In the genomic region with DNA sequence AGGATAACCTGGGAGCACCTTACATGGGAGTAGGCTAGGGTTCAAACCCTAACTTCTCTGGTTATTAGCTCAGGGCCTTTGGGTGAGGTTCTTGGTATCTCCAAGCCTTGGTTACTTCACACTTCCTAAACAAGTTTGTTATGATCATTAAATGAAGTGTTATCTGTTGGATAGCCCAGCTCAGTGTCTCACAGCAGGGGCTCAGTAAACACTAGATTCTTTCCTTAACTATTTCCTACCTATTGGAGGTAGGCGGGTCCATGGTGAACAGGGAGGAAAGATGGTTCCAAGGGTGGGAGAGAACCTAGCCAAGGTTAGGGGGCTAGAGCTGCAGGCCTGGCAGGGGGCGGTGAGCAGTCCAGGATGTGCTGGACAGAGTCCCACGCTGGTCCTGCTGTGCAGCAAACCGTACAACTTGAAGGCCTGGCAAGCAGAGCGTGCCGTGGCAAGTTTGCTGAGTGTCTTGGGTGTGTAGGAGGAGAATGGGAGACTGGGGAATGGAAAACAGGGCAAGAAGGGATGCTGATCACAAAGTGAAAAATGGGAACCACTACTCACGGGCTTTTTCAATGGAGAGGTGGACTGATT, we compare ENCODE assay signal across 1 cellular context.
TF ChIP-seq lines count a peak whose summit lies in the region.

No MANE protein-coding gene starts in this region.

TF ChIP-seq in Ishikawa, 13 proteins besides CTCF, POLR2A, EP300 and RAD21 (continued from another document):
- TF ChIP-seq, protein P1, sequence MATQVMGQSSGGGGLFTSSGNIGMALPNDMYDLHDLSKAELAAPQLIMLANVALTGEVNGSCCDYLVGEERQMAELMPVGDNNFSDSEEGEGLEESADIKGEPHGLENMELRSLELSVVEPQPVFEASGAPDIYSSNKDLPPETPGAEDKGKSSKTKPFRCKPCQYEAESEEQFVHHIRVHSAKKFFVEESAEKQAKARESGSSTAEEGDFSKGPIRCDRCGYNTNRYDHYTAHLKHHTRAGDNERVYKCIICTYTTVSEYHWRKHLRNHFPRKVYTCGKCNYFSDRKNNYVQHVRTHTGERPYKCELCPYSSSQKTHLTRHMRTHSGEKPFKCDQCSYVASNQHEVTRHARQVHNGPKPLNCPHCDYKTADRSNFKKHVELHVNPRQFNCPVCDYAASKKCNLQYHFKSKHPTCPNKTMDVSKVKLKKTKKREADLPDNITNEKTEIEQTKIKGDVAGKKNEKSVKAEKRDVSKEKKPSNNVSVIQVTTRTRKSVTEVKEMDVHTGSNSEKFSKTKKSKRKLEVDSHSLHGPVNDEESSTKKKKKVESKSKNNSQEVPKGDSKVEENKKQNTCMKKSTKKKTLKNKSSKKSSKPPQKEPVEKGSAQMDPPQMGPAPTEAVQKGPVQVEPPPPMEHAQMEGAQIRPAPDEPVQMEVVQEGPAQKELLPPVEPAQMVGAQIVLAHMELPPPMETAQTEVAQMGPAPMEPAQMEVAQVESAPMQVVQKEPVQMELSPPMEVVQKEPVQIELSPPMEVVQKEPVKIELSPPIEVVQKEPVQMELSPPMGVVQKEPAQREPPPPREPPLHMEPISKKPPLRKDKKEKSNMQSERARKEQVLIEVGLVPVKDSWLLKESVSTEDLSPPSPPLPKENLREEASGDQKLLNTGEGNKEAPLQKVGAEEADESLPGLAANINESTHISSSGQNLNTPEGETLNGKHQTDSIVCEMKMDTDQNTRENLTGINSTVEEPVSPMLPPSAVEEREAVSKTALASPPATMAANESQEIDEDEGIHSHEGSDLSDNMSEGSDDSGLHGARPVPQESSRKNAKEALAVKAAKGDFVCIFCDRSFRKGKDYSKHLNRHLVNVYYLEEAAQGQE (IDR thresholded peaks at IDR 0.05; ENCODE audit: low read depth): peak; percentile 66
- TF ChIP-seq, protein P2, sequence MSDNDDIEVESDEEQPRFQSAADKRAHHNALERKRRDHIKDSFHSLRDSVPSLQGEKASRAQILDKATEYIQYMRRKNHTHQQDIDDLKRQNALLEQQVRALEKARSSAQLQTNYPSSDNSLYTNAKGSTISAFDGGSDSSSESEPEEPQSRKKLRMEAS (IDR thresholded peaks at IDR 0.05): no peak
TF ChIP-seq in Ishikawa: peak in this region for 1.
